Comparison of ENCODE assay signal across 19 cellular contexts in the genomic region with DNA sequence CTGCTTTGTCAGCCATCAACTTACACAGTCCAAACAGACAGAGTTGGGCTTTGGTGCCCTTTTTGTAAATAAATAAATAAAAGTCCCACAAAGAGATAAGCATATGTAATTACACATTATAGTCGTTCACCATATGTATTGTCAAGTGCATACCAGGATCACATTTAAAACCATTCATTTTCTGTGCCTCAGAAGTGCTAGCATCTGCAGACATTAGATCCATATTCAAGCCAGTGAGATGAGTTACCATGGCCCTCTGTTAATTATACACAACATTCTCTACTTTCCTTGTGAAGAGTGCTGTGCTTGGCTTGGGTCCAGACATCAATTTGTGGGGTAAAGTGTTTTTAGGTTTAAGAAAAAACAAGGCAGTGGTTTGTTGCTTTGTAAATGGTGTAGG.
A peak's percentile ranks its signal among the peaks of the same experiment; 100 is the strongest.
DNase-seq lines count a peak whose midpoint lies in the region; FAIRE-seq and TF ChIP-seq lines count a peak whose summit lies in the region.
"Had no signal": no experiment of that assay in that cellular context is flagged by ENCODE, and none has a peak within 500 bp of the region (broad histone marks: within the 10 kb centered on the region; RNA-seq: fewer than 3 reads in every experiment).

No MANE protein-coding gene starts in this region.

- no peak overlapping the region for H3K4me2 ChIP-seq in Karpas-422 (ENCODE audit: low read depth, low read length, poor library complexity, severe bottlenecking)
- H3K4me2 ChIP-seq: KMS-11, SK-N-SH had no signal

- FAIRE-seq in D721Med (lab: Jason Lieb, UNC), result no peak
- FAIRE-seq: GM12878 had no signal

- no peak overlapping the region for H3K9ac ChIP-seq in Karpas-422 (ENCODE audit: low read length)
- H3K9ac ChIP-seq: KMS-11, SK-N-SH had no signal

- H3K4me3 ChIP-seq in Karpas-422 (ENCODE audit: low read length), result no peak overlapping the region
- H3K4me3 ChIP-seq: GM12878 had no signal

- TF ChIP-seq CTCF in D721Med (IDR thresholded peaks at IDR 0.05; ENCODE audit: insufficient read depth, missing control alignments), result no peak

- CTCF ChIA-PET in HEK293T (lab: Yijun Ruan, JAX), result no interaction called here

- H3K79me2 ChIP-seq in Karpas-422 (ENCODE audit: low read length), result no peaks in the 10 kb centered on the region

- H2AFZ ChIP-seq in Karpas-422 (ENCODE audit: low read length), result no peak overlapping the region

- H4K20me1 ChIP-seq in Karpas-422 (ENCODE audit: insufficient read depth, low read depth, low read length), result no peaks in the 10 kb centered on the region

- no peaks in the 10 kb centered on the region; the same call in 1 of the 2 replicates for H3K27me3 ChIP-seq in Karpas-422 (ENCODE audit: low read length)

- POLR2A ChIA-PET in HEK293T (lab: Yijun Ruan, JAX), result no interaction called here

- 0 out of 2 replicates have a peak, but pooled peaks cover 3% of the 10 kb centered on the region for H3K4me1 ChIP-seq in Karpas-422 (ENCODE audit: low read length)

- H3K36me3 ChIP-seq in Karpas-422 (ENCODE audit: insufficient read depth, low read length), result no peaks in the 10 kb centered on the region

- H3K9me2 ChIP-seq in Karpas-422 (replicated peaks; ENCODE audit: insufficient read depth, low read length), result no peaks in the 10 kb centered on the region
- H3K9me2 ChIP-seq: SK-N-SH had no signal

- DNase-seq in COR-L47 (lab: John Stamatoyannopoulos, UW) (peak; percentile 40), Karpas-422 (peak; percentile 23), NCI-H2107 (lab: John Stamatoyannopoulos, UW) (peak; percentile 33), NCI-H69 (lab: John Stamatoyannopoulos, UW) (peak; percentile 78), D721Med (ENCODE audit: insufficient read length, low spot score) (no peak), OCI-M2 (lab: John Stamatoyannopoulos, UW; ENCODE audit: unreplicated experiment) (no peak), HEK293T (ENCODE audit: extremely low spot score) (no peak), HPDE6-E6E7 (ENCODE audit: extremely low spot score) (no peak)
- DNase-seq: 8988T, DMS 273 treated with DMSO at 0.1 percent for 48 hours, GOT3, NCI-H2029, NCI-H226, NCI-H526, SHP77, SK-N-SH, T-cell had no signal

- H3K27ac ChIP-seq in Karpas-422 (ENCODE audit: low read length), result no peak overlapping the region
- H3K27ac ChIP-seq: KMS-11 had no signal

- no peaks in the 10 kb centered on the region for H3K9me3 ChIP-seq in Karpas-422 (ENCODE audit: low read length)
- H3K9me3 ChIP-seq: SK-N-SH had no signal

TF ChIP-seq in HEK293T, 16 proteins besides CTCF, POLR2A, EP300 and RAD21:
- TF ChIP-seq BHLHE40 (IDR thresholded peaks at IDR 0.05; ENCODE audit: borderline replicate concordance) (no peak), NFRKB (IDR thresholded peaks at IDR 0.05) (no peak), FOXA1 (IDR thresholded peaks at IDR 0.05) (no peak), ARNT (IDR thresholded peaks at IDR 0.05) (no peak), ELF4 (IDR thresholded peaks at IDR 0.05) (no peak), FOXM1 (IDR thresholded peaks at IDR 0.05; ENCODE audit: borderline replicate concordance) (no peak), CTBP1 (IDR thresholded peaks at IDR 0.05; ENCODE audit: borderline replicate concordance) (no peak), LEF1 (IDR thresholded peaks at IDR 0.05; ENCODE audit: borderline replicate concordance) (no peak), HDGF (IDR thresholded peaks at IDR 0.05; ENCODE audit: borderline replicate concordance) (no peak), TARDBP (IDR thresholded peaks at IDR 0.05) (no peak), SP1 (IDR thresholded peaks at IDR 0.05) (no peak), L3MBTL2 (conservative IDR thresholded peaks at IDR 0.05) (no peak), SUZ12 (IDR thresholded peaks at IDR 0.05) (no peak)

Comparison
In these comparisons a context has a peak if more than half of its experiments do, and no peak if none do; other contexts are left out.
1. DNase-seq: peak in COR-L47 (single experiment), Karpas-422 (single experiment), NCI-H2107 (single experiment) and NCI-H69 (single experiment); none in D721Med (single experiment), OCI-M2 (single experiment), HEK293T (single experiment) and HPDE6-E6E7 (single experiment).